In the genomic region with DNA sequence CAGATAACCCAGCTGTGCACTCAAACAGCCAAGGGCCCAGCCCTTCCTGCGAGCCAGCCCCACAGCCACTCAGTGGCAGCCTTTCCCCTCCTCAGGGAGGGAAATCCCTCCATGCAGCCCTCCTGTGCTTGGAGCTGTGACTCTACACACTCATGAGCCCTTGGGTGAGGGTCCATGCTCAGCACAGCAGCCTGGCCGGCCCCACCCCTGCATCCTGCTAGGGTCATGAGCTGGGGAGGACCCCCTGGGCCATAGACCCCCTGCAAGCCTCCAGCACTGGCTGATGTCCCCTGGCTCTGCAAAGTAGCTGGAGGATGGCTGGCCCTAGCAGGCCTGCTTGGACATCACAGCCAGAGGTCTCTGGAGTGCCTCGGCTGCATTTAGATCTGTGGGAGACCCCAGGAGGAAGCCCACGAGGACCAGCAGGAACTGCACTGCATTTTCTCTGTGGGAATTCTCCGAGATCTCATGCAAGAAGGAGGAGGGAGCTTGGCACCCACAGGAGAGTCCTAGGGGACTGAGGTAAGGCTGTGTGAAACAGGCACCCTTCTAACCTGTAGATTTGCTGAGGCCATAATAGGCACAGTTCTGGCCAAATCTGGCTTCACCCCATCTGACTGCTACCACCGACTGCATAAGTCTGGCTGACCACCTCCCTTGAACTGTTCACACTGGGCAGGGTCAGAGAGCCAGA, we compare ENCODE assay signal across 1 cellular context.
TF ChIP-seq lines count a peak whose summit lies in the region.

No MANE protein-coding gene starts in this region.

TF ChIP-seq in K562, 482 proteins besides CTCF, POLR2A, EP300 and RAD21:
- TF ChIP-seq ZNF124 (CRISPR knock-in tag; IDR thresholded peaks at IDR 0.05) (0 out of 2 replicates have a peak, but pooled peaks have one; percentile 9), POLR2G (IDR thresholded peaks at IDR 0.05; ENCODE audit: low read depth, low read length) (peak; percentile 39; the same call in 1 of the 2 replicates)
- TF ChIP-seq, protein P1, sequence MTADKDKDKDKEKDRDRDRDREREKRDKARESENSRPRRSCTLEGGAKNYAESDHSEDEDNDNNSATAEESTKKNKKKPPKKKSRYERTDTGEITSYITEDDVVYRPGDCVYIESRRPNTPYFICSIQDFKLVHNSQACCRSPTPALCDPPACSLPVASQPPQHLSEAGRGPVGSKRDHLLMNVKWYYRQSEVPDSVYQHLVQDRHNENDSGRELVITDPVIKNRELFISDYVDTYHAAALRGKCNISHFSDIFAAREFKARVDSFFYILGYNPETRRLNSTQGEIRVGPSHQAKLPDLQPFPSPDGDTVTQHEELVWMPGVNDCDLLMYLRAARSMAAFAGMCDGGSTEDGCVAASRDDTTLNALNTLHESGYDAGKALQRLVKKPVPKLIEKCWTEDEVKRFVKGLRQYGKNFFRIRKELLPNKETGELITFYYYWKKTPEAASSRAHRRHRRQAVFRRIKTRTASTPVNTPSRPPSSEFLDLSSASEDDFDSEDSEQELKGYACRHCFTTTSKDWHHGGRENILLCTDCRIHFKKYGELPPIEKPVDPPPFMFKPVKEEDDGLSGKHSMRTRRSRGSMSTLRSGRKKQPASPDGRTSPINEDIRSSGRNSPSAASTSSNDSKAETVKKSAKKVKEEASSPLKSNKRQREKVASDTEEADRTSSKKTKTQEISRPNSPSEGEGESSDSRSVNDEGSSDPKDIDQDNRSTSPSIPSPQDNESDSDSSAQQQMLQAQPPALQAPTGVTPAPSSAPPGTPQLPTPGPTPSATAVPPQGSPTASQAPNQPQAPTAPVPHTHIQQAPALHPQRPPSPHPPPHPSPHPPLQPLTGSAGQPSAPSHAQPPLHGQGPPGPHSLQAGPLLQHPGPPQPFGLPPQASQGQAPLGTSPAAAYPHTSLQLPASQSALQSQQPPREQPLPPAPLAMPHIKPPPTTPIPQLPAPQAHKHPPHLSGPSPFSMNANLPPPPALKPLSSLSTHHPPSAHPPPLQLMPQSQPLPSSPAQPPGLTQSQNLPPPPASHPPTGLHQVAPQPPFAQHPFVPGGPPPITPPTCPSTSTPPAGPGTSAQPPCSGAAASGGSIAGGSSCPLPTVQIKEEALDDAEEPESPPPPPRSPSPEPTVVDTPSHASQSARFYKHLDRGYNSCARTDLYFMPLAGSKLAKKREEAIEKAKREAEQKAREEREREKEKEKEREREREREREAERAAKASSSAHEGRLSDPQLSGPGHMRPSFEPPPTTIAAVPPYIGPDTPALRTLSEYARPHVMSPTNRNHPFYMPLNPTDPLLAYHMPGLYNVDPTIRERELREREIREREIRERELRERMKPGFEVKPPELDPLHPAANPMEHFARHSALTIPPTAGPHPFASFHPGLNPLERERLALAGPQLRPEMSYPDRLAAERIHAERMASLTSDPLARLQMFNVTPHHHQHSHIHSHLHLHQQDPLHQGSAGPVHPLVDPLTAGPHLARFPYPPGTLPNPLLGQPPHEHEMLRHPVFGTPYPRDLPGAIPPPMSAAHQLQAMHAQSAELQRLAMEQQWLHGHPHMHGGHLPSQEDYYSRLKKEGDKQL (CRISPR knock-in tag; IDR thresholded peaks at IDR 0.05; ENCODE audit: borderline replicate concordance): no peak
TF ChIP-seq in K562: peak in this region for 2.
